ENCODE assay signal across 1 cellular context in the genomic region with DNA sequence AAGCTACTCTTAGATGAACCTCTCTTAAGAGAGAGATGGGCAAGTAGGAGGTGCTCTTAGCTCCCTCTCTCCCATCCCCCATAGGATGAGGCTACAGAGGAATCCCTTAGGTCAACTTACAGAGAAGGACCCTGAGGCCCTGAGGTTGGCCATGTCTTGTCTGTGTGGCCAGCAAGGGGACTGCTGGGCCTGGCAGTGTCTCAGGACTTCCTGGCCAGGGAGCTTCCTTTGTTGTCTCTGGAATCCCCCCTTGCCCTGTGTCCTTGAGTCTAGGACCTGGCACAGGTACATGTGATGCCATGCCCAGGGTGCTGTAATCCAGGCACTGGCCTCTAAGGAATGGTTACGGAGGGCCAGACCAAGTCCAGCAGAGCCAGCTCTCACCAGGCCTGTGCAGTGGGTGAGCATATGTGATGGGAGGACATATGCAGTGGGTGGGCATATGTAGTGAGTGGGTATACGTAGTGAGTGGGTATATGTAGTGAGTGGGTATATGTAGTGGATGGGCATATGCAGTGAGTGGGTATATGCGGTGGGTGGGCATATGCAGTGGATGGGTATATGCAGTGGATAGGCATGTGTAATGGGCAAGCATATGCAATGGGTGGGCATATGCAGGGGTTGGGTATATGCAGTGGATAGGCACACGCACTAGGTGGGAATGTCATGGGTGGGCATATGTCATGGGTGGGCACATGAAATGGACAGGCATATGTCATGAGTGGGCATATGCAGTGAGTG.
TF ChIP-seq lines count a peak whose summit lies in the region.

No MANE protein-coding gene starts in this region.

TF ChIP-seq in GM23338, 12 proteins besides CTCF, POLR2A, EP300 and RAD21:
- TF ChIP-seq, protein P1, sequence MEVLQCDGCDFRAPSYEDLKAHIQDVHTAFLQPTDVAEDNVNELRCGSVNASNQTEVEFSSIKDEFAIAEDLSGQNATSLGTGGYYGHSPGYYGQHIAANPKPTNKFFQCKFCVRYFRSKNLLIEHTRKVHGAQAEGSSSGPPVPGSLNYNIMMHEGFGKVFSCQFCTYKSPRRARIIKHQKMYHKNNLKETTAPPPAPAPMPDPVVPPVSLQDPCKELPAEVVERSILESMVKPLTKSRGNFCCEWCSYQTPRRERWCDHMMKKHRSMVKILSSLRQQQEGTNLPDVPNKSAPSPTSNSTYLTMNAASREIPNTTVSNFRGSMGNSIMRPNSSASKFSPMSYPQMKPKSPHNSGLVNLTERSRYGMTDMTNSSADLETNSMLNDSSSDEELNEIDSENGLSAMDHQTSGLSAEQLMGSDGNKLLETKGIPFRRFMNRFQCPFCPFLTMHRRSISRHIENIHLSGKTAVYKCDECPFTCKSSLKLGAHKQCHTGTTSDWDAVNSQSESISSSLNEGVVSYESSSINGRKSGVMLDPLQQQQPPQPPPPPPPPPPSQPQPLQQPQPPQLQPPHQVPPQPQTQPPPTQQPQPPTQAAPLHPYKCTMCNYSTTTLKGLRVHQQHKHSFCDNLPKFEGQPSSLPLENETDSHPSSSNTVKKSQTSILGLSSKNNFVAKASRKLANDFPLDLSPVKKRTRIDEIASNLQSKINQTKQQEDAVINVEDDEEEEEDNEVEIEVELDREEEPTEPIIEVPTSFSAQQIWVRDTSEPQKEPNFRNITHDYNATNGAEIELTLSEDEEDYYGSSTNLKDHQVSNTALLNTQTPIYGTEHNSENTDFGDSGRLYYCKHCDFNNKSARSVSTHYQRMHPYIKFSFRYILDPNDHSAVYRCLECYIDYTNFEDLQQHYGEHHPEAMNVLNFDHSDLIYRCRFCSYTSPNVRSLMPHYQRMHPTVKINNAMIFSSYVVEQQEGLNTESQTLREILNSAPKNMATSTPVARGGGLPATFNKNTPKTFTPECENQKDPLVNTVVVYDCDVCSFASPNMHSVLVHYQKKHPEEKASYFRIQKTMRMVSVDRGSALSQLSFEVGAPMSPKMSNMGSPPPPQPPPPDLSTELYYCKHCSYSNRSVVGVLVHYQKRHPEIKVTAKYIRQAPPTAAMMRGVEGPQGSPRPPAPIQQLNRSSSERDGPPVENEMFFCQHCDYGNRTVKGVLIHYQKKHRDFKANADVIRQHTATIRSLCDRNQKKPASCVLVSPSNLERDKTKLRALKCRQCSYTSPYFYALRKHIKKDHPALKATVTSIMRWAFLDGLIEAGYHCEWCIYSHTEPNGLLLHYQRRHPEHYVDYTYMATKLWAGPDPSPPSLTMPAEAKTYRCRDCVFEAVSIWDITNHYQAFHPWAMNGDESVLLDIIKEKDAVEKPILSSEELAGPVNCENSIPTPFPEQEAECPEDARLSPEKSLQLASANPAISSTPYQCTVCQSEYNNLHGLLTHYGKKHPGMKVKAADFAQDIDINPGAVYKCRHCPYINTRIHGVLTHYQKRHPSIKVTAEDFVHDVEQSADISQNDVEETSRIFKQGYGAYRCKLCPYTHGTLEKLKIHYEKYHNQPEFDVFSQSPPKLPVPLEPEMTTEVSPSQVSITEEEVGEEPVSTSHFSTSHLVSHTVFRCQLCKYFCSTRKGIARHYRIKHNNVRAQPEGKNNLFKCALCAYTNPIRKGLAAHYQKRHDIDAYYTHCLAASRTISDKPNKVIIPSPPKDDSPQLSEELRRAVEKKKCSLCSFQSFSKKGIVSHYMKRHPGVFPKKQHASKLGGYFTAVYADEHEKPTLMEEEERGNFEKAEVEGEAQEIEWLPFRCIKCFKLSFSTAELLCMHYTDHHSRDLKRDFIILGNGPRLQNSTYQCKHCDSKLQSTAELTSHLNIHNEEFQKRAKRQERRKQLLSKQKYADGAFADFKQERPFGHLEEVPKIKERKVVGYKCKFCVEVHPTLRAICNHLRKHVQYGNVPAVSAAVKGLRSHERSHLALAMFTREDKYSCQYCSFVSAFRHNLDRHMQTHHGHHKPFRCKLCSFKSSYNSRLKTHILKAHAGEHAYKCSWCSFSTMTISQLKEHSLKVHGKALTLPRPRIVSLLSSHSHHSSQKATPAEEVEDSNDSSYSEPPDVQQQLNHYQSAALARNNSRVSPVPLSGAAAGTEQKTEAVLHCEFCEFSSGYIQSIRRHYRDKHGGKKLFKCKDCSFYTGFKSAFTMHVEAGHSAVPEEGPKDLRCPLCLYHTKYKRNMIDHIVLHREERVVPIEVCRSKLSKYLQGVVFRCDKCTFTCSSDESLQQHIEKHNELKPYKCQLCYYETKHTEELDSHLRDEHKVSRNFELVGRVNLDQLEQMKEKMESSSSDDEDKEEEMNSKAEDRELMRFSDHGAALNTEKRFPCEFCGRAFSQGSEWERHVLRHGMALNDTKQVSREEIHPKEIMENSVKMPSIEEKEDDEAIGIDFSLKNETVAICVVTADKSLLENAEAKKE (CRISPR knock-in tag; IDR thresholded peaks at IDR 0.05): 0 out of 2 replicates have a peak, but pooled peaks have one; percentile 16
- TF ChIP-seq, protein P2, sequence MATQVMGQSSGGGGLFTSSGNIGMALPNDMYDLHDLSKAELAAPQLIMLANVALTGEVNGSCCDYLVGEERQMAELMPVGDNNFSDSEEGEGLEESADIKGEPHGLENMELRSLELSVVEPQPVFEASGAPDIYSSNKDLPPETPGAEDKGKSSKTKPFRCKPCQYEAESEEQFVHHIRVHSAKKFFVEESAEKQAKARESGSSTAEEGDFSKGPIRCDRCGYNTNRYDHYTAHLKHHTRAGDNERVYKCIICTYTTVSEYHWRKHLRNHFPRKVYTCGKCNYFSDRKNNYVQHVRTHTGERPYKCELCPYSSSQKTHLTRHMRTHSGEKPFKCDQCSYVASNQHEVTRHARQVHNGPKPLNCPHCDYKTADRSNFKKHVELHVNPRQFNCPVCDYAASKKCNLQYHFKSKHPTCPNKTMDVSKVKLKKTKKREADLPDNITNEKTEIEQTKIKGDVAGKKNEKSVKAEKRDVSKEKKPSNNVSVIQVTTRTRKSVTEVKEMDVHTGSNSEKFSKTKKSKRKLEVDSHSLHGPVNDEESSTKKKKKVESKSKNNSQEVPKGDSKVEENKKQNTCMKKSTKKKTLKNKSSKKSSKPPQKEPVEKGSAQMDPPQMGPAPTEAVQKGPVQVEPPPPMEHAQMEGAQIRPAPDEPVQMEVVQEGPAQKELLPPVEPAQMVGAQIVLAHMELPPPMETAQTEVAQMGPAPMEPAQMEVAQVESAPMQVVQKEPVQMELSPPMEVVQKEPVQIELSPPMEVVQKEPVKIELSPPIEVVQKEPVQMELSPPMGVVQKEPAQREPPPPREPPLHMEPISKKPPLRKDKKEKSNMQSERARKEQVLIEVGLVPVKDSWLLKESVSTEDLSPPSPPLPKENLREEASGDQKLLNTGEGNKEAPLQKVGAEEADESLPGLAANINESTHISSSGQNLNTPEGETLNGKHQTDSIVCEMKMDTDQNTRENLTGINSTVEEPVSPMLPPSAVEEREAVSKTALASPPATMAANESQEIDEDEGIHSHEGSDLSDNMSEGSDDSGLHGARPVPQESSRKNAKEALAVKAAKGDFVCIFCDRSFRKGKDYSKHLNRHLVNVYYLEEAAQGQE (IDR thresholded peaks at IDR 0.05; ENCODE audit: unreplicated experiment): no peak
